In genomic region chr19:36046443-36047050, GRCh38 we compare ENCODE assay signal across 1 cellular context.
TF ChIP-seq lines count a peak whose summit lies in the region.

No MANE protein-coding gene starts in this region.

TF ChIP-seq in IMR-90, 13 proteins besides CTCF, POLR2A, EP300 and RAD21 (continued from another document):
- TF ChIP-seq ELK1 (IDR thresholded peaks at IDR 0.05; ENCODE audit: borderline replicate concordance, low read depth, low read length) (no peak), MAZ (IDR thresholded peaks at IDR 0.05; ENCODE audit: borderline replicate concordance, low read depth, low read length) (no peak), CHD1 (IDR thresholded peaks at IDR 0.05; ENCODE audit: low read depth, low read length) (no peak), RFX5 (IDR thresholded peaks at IDR 0.05; ENCODE audit: low read depth, low read length) (no peak)
